Comparison of ENCODE assay signal across 12 cellular contexts in genomic region chr11:102664001-102664752, GRCh38. TPM values are rescaled to one million over a fixed set of nuclear protein-coding genes. Genes with fewer than 3 reads are reported as not detected.
DNase-seq lines count a peak whose midpoint lies in the region; ATAC-seq, FAIRE-seq and TF ChIP-seq lines count a peak whose summit lies in the region.
"Had no signal": no experiment of that assay in that cellular context is flagged by ENCODE, and none has a peak within 500 bp of the region (broad histone marks: within the 10 kb centered on the region; RNA-seq: fewer than 3 reads in every experiment).

No MANE protein-coding gene starts in this region.

- CTCF ChIA-PET in activated naive CD4-positive, alpha-beta T cell treated with anti-CD3 and anti-CD28 coated beads for 36 hours (lab: Charles Lee), result interaction anchor here (0.6 to 4.1 kb wide), 9 partner anchors 13 to 380 kb away, joined by 3 to 45 read pairs (median 4); partner anchors contain the start of gene MMP20

- H3K27me3 ChIP-seq in bronchial epithelial cell (ENCODE audit: control insufficient read depth, insufficient read depth, low read length), result no peaks in the 10 kb centered on the region

- peak; percentile 68 to 81 for ATAC-seq in stimulated activated naive B cell treated with anti-CD40 and anti-IgM and Interleukin-4, amounts not matched to agents 10 μg/mL and 1 μg/mL and 100 μg/mL, for 72 hours (replicated peaks)
- ATAC-seq in activated T-helper 17 cell treated with anti-CD3 and anti-CD28 coated beads, Interleukin-2, amount 50 U/mL, for 72 hours (replicated peaks), result no peak
- ATAC-seq in HG03039 (IDR thresholded peaks at IDR 0.05; ENCODE audit: unreplicated experiment), result no peak
- no peak for ATAC-seq in HG03439 (IDR thresholded peaks at IDR 0.05; ENCODE audit: unreplicated experiment)

- no peaks in the 10 kb centered on the region for H3K36me3 ChIP-seq in bronchial epithelial cell (ENCODE audit: control insufficient read depth, insufficient read depth, low read length)

- H3K36me3 Mint-ChIP-seq in activated naive CD4-positive, alpha-beta T cell treated with anti-CD3 and anti-CD28 coated beads for 36 hours (ENCODE audit: low read depth), result no peaks in the 10 kb centered on the region
- no peaks in the 10 kb centered on the region for H3K36me3 Mint-ChIP-seq in stimulated activated naive B cell treated with anti-CD40 and anti-IgM and Interleukin-4, amounts not matched to agents 10 μg/mL and 1 μg/mL and 100 μg/mL, for 72 hours
- no peaks in the 10 kb centered on the region for H3K36me3 Mint-ChIP-seq in activated T-helper 17 cell treated with anti-CD3 and anti-CD28 coated beads, Interleukin-2, amount 50 U/mL, for 72 hours (ENCODE audit: low read depth)

- in situ Hi-C loops in KBM-7 (cut with MboI; ENCODE audit: low pct_unique_long_range_greater_than_20kb, low sequenced_read_pairs), result no loop called here

- H3K4me1 Mint-ChIP-seq in activated naive CD4-positive, alpha-beta T cell treated with anti-CD3 and anti-CD28 coated beads for 36 hours (ENCODE audit: low read depth), result no peaks in the 10 kb centered on the region
- H3K4me1 Mint-ChIP-seq in stimulated activated naive B cell treated with anti-CD40 and anti-IgM and Interleukin-4, amounts not matched to agents 10 μg/mL and 1 μg/mL and 100 μg/mL, for 72 hours, result peaks cover 3 to 4% of the 10 kb centered on the region in 2 donors
- H3K4me1 Mint-ChIP-seq in activated T-helper 17 cell treated with anti-CD3 and anti-CD28 coated beads, Interleukin-2, amount 50 U/mL, for 72 hours, result no peaks in the 10 kb centered on the region

- H3K9me3 Mint-ChIP-seq in activated naive CD4-positive, alpha-beta T cell treated with anti-CD3 and anti-CD28 coated beads for 36 hours, result no peaks in the 10 kb centered on the region
- H3K9me3 Mint-ChIP-seq in stimulated activated naive B cell treated with anti-CD40 and anti-IgM and Interleukin-4, amounts not matched to agents 10 μg/mL and 1 μg/mL and 100 μg/mL, for 72 hours, result no peaks in the 10 kb centered on the region
- H3K9me3 Mint-ChIP-seq in activated T-helper 17 cell treated with anti-CD3 and anti-CD28 coated beads, Interleukin-2, amount 50 U/mL, for 72 hours, result no peaks in the 10 kb centered on the region

- no peak overlapping the region for H3K4me3 Mint-ChIP-seq in activated naive CD4-positive, alpha-beta T cell treated with anti-CD3 and anti-CD28 coated beads for 36 hours
- H3K4me3 Mint-ChIP-seq in stimulated activated naive B cell treated with anti-CD40 and anti-IgM and Interleukin-4, amounts not matched to agents 10 μg/mL and 1 μg/mL and 100 μg/mL, for 72 hours, result no peak overlapping the region
- H3K4me3 Mint-ChIP-seq in activated T-helper 17 cell treated with anti-CD3 and anti-CD28 coated beads, Interleukin-2, amount 50 U/mL, for 72 hours, result no peak overlapping the region

- H3K27ac Mint-ChIP-seq in activated naive CD4-positive, alpha-beta T cell treated with anti-CD3 and anti-CD28 coated beads for 36 hours, result no peak overlapping the region
- H3K27ac Mint-ChIP-seq in stimulated activated naive B cell treated with anti-CD40 and anti-IgM and Interleukin-4, amounts not matched to agents 10 μg/mL and 1 μg/mL and 100 μg/mL, for 72 hours, result no peak overlapping the region
- no peak overlapping the region for H3K27ac Mint-ChIP-seq in activated T-helper 17 cell treated with anti-CD3 and anti-CD28 coated beads, Interleukin-2, amount 50 U/mL, for 72 hours

- peak; percentile 28 for DNase-seq in activated naive CD4-positive, alpha-beta T cell treated with anti-CD3 and anti-CD28 coated beads for 36 hours
- DNase-seq in activated naive CD4-positive, alpha-beta T cell treated with anti-CD3 and anti-CD28 coated beads, Interleukin-2, amount 50 U/mL, for 16 hours, result no peak
- DNase-seq in KBM-7 (peak; percentile 25), bronchial epithelial cell (ENCODE audit: low read depth) (no peak)
- no peak for DNase-seq in stimulated activated naive B cell treated with anti-CD40 and anti-IgM and Interleukin-4, amounts not matched to agents 10 μg/mL and 1 μg/mL and 100 μg/mL, for 72 hours

- no peak for FAIRE-seq in bronchial epithelial cell (lab: Jason Lieb, UNC)
- FAIRE-seq: endometrium, TTC549 had no signal

- intact Hi-C loops in activated naive CD4-positive, alpha-beta T cell treated with anti-CD3 and anti-CD28 coated beads for 36 hours (cut with micrococcal nuclease), result no loop called here

- TF ChIP-seq CTCF in bronchial epithelial cell (IDR thresholded peaks at IDR 0.05; ENCODE audit: insufficient read depth, low read length, severe bottlenecking), result peak; percentile 2

- no peak overlapping the region for H3K4me3 ChIP-seq in bronchial epithelial cell (ENCODE audit: low read depth, low read length)

- H3K27me3 Mint-ChIP-seq in activated naive CD4-positive, alpha-beta T cell treated with anti-CD3 and anti-CD28 coated beads for 36 hours (ENCODE audit: low read depth), result peaks cover 2% of the 10 kb centered on the region
- H3K27me3 Mint-ChIP-seq in stimulated activated naive B cell treated with anti-CD40 and anti-IgM and Interleukin-4, amounts not matched to agents 10 μg/mL and 1 μg/mL and 100 μg/mL, for 72 hours, result no peaks in the 10 kb centered on the region
- peaks cover 7% of the 10 kb centered on the region for H3K27me3 Mint-ChIP-seq in activated T-helper 17 cell treated with anti-CD3 and anti-CD28 coated beads, Interleukin-2, amount 50 U/mL, for 72 hours

RNA-seq across cellular contexts. Expression of gene MMP20, which starts 39.0 kb away (rescaled TPM):
- total RNA-seq in activated naive CD4-positive, alpha-beta T cell treated with anti-CD3 and anti-CD28 coated beads for 36 hours, result not detected
- not detected in 2 replicates for total RNA-seq in bronchial epithelial cell
- total RNA-seq in activated T-helper 17 cell treated with anti-CD3 and anti-CD28 coated beads, Interleukin-2, amount 50 U/mL, for 72 hours, result not detected
- total RNA-seq: pulmonary artery endothelial cell, urinary bladder had no signal

RNA-seq across cellular contexts. Expression of gene MMP27, which starts 41.4 kb away (rescaled TPM):
- total RNA-seq in activated naive CD4-positive, alpha-beta T cell treated with anti-CD3 and anti-CD28 coated beads for 36 hours, result not detected
- not detected in 2 replicates for total RNA-seq in bronchial epithelial cell
- not detected for total RNA-seq in activated T-helper 17 cell treated with anti-CD3 and anti-CD28 coated beads, Interleukin-2, amount 50 U/mL, for 72 hours
- total RNA-seq: pulmonary artery endothelial cell, urinary bladder had no signal

Comparison
In these comparisons a context has a peak if more than half of its experiments do, and no peak if none do; other contexts are left out.
1. DNase-seq: peak in activated naive CD4-positive, alpha-beta T cell treated with anti-CD3 and anti-CD28 coated beads for 36 hours (single experiment) and KBM-7 (single experiment); none in activated naive CD4-positive, alpha-beta T cell treated with anti-CD3 and anti-CD28 coated beads, Interleukin-2, amount 50 U/mL, for 16 hours (single experiment), bronchial epithelial cell (single experiment) and stimulated activated naive B cell treated with anti-CD40 and anti-IgM and Interleukin-4, amounts not matched to agents 10 μg/mL and 1 μg/mL and 100 μg/mL, for 72 hours (single experiment).
2. ATAC-seq: peak in stimulated activated naive B cell treated with anti-CD40 and anti-IgM and Interleukin-4, amounts not matched to agents 10 μg/mL and 1 μg/mL and 100 μg/mL, for 72 hours (2 of 2); none in activated T-helper 17 cell treated with anti-CD3 and anti-CD28 coated beads, Interleukin-2, amount 50 U/mL, for 72 hours (single experiment), HG03039 (single experiment) and HG03439 (single experiment).